In the genomic region with DNA sequence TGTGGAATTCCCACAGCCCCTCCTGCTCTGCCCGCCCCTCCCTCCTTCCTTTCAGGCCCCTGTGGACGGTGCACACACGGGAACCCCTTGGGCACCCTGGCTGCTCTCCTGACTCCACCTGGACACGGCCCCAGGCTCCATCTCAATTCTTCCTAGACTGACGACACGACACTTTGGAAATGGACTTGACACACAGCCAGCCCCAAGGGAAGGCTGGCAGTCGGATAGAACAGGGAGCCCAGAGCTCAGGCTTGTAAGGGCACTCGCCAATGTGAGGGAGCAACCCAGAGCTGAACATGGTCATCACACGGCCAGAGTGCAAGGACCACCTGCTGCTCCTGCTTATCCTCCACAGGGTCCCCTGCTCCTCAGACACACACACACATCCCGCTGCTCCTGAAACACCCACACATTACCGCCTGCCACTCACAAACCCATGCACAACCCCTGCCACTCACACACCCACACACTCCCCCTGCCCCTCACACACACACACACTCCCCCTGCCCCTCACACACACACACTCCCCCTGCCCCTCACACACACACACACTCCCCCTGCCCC, we compare ENCODE assay signal across 2 cellular contexts.
TF ChIP-seq lines count a peak whose summit lies in the region.

No MANE protein-coding gene starts in this region.

TF ChIP-seq in HEK293, 187 proteins besides CTCF, POLR2A, EP300 and RAD21 (continued from another document):
- TF ChIP-seq EGR2 (tag by site-specific recombination; IDR thresholded peaks at IDR 0.05; ENCODE audit: low read depth) (peak; percentile 62; the same call in 1 of the 2 replicates), ZNF488 (tag by site-specific recombination; IDR thresholded peaks at IDR 0.05) (no peak)

TF ChIP-seq in HepG2, 621 proteins besides CTCF, POLR2A, EP300 and RAD21 (continued from another document):
- TF ChIP-seq ZNF687 (CRISPR knock-in tag; IDR thresholded peaks at IDR 0.05): no peak
TF ChIP-seq in HepG2: peak in this region for 0.
